1 cellular context compared by ENCODE assay signal in the genomic region with DNA sequence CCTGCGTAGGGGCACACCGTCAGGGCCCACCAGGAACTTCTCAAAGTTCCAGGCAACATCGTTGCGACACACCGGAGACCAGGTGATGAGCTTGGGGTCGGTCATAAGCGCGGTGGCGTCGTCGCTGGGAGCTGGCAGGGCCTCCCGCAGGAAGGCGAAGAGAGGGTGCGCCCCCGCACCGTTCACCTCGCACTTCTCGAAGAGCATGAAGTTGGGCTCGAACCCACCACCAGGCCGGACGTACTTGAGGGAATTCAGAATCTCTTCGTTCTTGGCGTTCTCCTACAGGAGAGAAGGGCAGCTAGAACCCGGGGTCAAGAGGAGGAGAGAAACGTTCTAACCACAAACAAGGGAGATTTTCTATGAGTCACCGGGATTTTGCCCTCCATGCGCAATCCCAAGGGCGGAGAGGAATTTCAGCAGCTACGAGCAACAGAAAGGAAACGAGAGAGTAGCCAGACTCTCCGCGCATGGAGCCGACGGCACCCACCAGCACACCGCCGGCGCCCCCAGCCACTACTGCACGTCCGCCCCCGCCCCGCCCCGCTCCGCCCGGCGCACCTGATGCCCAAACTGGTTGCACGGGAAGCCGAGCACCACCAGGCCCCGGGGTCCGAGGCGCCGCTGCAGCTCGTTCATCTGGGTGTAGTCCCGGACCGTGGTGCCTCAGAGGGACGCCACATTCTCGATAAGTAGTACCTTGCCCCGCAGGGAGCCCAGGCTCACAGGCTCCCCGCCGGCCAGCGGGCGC.
TF ChIP-seq lines count a peak whose summit lies in the region.

No MANE protein-coding gene starts in this region.

TF ChIP-seq in HepG2, 621 proteins besides CTCF, POLR2A, EP300 and RAD21 (continued from another document and continues in another):
- TF ChIP-seq, protein P1, sequence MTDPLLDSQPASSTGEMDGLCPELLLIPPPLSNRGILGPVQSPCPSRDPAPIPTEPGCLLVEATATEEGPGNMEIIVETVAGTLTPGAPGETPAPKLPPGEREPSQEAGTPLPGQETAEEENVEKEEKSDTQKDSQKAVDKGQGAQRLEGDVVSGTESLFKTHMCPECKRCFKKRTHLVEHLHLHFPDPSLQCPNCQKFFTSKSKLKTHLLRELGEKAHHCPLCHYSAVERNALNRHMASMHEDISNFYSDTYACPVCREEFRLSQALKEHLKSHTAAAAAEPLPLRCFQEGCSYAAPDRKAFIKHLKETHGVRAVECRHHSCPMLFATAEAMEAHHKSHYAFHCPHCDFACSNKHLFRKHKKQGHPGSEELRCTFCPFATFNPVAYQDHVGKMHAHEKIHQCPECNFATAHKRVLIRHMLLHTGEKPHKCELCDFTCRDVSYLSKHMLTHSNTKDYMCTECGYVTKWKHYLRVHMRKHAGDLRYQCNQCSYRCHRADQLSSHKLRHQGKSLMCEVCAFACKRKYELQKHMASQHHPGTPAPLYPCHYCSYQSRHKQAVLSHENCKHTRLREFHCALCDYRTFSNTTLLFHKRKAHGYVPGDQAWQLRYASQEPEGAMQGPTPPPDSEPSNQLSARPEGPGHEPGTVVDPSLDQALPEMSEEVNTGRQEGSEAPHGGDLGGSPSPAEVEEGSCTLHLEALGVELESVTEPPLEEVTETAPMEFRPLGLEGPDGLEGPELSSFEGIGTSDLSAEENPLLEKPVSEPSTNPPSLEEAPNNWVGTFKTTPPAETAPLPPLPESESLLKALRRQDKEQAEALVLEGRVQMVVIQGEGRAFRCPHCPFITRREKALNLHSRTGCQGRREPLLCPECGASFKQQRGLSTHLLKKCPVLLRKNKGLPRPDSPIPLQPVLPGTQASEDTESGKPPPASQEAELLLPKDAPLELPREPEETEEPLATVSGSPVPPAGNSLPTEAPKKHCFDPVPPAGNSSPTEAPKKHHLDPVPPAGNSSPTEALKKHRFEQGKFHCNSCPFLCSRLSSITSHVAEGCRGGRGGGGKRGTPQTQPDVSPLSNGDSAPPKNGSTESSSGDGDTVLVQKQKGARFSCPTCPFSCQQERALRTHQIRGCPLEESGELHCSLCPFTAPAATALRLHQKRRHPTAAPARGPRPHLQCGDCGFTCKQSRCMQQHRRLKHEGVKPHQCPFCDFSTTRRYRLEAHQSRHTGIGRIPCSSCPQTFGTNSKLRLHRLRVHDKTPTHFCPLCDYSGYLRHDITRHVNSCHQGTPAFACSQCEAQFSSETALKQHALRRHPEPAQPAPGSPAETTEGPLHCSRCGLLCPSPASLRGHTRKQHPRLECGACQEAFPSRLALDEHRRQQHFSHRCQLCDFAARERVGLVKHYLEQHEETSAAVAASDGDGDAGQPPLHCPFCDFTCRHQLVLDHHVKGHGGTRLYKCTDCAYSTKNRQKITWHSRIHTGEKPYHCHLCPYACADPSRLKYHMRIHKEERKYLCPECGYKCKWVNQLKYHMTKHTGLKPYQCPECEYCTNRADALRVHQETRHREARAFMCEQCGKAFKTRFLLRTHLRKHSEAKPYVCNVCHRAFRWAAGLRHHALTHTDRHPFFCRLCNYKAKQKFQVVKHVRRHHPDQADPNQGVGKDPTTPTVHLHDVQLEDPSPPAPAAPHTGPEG (CRISPR knock-in tag; IDR thresholded peaks at IDR 0.05): no peak
- TF ChIP-seq, protein P2, sequence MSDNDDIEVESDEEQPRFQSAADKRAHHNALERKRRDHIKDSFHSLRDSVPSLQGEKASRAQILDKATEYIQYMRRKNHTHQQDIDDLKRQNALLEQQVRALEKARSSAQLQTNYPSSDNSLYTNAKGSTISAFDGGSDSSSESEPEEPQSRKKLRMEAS (IDR thresholded peaks at IDR 0.05): peak; percentile 21; the same call in 1 of the 2 replicates
- TF ChIP-seq, protein P3, sequence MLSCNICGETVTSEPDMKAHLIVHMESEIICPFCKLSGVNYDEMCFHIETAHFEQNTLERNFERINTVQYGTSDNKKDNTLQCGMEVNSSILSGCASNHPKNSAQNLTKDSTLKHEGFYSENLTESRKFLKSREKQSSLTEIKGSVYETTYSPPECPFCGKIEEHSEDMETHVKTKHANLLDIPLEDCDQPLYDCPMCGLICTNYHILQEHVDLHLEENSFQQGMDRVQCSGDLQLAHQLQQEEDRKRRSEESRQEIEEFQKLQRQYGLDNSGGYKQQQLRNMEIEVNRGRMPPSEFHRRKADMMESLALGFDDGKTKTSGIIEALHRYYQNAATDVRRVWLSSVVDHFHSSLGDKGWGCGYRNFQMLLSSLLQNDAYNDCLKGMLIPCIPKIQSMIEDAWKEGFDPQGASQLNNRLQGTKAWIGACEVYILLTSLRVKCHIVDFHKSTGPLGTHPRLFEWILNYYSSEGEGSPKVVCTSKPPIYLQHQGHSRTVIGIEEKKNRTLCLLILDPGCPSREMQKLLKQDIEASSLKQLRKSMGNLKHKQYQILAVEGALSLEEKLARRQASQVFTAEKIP (CRISPR knock-in tag; IDR thresholded peaks at IDR 0.05; ENCODE audit: borderline replicate concordance): no peak
- TF ChIP-seq, protein P4, sequence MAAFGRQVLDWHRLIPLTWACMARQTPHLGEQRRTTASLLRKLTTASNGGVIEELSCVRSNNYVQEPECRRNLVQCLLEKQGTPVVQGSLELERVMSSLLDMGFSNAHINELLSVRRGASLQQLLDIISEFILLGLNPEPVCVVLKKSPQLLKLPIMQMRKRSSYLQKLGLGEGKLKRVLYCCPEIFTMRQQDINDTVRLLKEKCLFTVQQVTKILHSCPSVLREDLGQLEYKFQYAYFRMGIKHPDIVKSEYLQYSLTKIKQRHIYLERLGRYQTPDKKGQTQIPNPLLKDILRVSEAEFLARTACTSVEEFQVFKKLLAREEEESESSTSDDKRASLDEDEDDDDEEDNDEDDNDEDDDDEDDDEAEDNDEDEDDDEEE (CRISPR knock-in tag; IDR thresholded peaks at IDR 0.05): no peak
- no peak for TF ChIP-seq ZNF878 (CRISPR knock-in tag; IDR thresholded peaks at IDR 0.05)
- TF ChIP-seq DPF2 (CRISPR knock-in tag; IDR thresholded peaks at IDR 0.05; ENCODE audit: borderline replicate concordance, low read depth): no peak
- TF ChIP-seq, protein P5, sequence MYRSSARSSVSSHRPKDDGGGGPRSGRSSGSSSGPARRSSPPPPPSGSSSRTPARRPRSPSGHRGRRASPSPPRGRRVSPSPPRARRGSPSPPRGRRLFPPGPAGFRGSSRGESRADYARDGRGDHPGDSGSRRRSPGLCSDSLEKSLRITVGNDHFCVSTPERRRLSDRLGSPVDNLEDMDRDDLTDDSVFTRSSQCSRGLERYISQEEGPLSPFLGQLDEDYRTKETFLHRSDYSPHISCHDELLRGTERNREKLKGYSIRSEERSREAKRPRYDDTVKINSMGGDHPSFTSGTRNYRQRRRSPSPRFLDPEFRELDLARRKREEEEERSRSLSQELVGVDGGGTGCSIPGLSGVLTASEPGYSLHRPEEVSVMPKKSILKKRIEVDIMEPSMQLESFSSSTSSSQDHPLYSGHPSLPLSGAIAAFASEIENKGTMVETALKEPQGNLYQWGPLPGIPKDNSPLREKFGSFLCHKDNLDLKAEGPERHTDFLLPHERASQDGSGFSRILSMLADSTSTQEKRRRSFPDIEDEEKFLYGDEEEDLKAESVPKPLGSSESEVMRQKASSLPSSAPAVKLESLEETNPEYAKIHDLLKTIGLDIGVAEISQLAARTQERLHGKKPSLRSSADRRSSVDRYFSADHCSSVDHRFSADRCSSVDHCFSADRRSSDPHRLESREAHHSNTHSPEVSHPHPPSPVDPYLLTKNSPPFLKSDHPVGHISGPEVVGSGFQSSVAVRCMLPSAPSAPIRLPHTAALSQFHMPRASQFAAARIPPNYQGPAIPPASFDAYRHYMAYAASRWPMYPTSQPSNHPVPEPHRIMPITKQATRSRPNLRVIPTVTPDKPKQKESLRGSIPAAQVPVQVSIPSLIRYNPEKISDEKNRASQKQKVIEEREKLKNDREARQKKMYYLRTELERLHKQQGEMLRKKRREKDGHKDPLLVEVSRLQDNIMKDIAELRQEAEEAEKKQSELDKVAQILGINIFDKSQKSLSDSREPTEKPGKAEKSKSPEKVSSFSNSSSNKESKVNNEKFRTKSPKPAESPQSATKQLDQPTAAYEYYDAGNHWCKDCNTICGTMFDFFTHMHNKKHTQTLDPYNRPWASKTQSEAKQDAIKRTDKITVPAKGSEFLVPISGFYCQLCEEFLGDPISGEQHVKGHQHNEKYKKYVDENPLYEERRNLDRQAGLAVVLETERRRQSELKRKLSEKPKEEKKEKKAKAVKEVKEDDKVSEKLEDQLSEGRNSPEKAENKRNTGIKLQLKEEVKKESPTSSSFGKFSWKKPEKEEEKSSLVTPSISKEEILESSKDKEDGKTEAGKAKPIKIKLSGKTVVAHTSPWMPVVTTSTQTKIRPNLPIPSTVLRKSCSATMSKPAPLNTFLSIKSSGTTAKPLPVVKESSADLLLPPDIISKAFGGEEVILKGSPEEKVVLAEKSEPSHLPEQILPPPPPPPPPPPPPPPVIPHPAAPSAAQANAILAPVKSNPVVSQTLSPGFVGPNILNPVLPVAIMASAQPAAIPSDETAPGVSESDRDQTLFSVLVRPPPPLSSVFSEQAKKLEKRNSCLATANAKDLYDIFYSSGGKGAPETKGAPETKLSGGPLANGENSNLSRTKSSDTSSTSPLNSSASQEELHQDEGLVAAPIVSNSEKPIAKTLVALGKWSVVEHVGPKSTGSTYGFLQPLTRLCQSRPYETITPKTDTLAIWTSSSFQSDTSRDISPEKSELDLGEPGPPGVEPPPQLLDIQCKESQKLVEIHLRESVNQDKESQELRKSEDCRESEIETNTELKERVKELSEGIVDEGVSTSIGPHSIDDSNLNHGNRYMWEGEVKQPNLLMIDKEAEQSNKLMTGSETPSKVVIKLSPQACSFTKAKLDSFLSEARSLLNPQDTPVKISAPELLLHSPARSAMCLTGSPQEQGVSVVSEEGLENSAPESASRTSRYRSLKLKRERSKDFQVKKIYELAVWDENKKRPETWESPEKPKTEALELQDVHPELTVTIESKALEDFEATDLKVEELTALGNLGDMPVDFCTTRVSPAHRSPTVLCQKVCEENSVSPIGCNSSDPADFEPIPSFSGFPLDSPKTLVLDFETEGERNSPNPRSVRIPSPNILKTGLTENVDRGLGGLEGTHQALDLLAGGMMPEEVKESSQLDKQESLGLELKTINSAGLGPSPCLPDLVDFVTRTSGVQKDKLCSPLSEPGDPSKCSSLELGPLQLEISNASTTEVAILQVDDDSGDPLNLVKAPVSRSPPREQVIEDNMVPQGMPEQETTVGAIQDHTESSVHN (CRISPR knock-in tag; IDR thresholded peaks at IDR 0.05): no peak
- no peak for TF ChIP-seq ZNF598 (CRISPR knock-in tag; IDR thresholded peaks at IDR 0.05; ENCODE audit: borderline replicate concordance)
- TF ChIP-seq TP53 (CRISPR knock-in tag; conservative IDR thresholded peaks at IDR 0.05): no peak
- peak; percentile 81; the same call in 1 of the 2 replicates for TF ChIP-seq ARID2 (CRISPR knock-in tag; IDR thresholded peaks at IDR 0.05; ENCODE audit: borderline replicate concordance)
- no peak for TF ChIP-seq RCOR2 (CRISPR knock-in tag; IDR thresholded peaks at IDR 0.05)
- no peak for TF ChIP-seq JUND (CRISPR knock-in tag; IDR thresholded peaks at IDR 0.05)
- TF ChIP-seq HNRNPH1 (optimal IDR thresholded peaks at IDR 0.05; ENCODE audit: low read depth, low read length): no peak
- TF ChIP-seq ZFP41 (CRISPR knock-in tag; IDR thresholded peaks at IDR 0.05; ENCODE audit: borderline replicate concordance): no peak
- TF ChIP-seq MEIS2 (CRISPR knock-in tag; IDR thresholded peaks at IDR 0.05): no peak
- TF ChIP-seq PCBP2 (optimal IDR thresholded peaks at IDR 0.05; ENCODE audit: low read depth, low read length, poor library complexity, severe bottlenecking): no peak
- TF ChIP-seq, protein P6, sequence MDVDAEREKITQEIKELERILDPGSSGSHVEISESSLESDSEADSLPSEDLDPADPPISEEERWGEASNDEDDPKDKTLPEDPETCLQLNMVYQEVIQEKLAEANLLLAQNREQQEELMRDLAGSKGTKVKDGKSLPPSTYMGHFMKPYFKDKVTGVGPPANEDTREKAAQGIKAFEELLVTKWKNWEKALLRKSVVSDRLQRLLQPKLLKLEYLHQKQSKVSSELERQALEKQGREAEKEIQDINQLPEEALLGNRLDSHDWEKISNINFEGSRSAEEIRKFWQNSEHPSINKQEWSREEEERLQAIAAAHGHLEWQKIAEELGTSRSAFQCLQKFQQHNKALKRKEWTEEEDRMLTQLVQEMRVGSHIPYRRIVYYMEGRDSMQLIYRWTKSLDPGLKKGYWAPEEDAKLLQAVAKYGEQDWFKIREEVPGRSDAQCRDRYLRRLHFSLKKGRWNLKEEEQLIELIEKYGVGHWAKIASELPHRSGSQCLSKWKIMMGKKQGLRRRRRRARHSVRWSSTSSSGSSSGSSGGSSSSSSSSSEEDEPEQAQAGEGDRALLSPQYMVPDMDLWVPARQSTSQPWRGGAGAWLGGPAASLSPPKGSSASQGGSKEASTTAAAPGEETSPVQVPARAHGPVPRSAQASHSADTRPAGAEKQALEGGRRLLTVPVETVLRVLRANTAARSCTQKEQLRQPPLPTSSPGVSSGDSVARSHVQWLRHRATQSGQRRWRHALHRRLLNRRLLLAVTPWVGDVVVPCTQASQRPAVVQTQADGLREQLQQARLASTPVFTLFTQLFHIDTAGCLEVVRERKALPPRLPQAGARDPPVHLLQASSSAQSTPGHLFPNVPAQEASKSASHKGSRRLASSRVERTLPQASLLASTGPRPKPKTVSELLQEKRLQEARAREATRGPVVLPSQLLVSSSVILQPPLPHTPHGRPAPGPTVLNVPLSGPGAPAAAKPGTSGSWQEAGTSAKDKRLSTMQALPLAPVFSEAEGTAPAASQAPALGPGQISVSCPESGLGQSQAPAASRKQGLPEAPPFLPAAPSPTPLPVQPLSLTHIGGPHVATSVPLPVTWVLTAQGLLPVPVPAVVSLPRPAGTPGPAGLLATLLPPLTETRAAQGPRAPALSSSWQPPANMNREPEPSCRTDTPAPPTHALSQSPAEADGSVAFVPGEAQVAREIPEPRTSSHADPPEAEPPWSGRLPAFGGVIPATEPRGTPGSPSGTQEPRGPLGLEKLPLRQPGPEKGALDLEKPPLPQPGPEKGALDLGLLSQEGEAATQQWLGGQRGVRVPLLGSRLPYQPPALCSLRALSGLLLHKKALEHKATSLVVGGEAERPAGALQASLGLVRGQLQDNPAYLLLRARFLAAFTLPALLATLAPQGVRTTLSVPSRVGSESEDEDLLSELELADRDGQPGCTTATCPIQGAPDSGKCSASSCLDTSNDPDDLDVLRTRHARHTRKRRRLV (CRISPR knock-in tag; IDR thresholded peaks at IDR 0.05): 0 out of 2 replicates have a peak, but pooled peaks have one; percentile 14
- no peak for TF ChIP-seq NBN (conservative IDR thresholded peaks at IDR 0.05)
- no peak for TF ChIP-seq HNRNPUL1 (IDR thresholded peaks at IDR 0.05; ENCODE audit: low read depth, low read length)
- TF ChIP-seq, protein P7, sequence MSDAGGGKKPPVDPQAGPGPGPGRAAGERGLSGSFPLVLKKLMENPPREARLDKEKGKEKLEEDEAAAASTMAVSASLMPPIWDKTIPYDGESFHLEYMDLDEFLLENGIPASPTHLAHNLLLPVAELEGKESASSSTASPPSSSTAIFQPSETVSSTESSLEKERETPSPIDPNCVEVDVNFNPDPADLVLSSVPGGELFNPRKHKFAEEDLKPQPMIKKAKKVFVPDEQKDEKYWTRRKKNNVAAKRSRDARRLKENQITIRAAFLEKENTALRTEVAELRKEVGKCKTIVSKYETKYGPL (CRISPR knock-in tag; IDR thresholded peaks at IDR 0.05): no peak
- TF ChIP-seq, protein P8, sequence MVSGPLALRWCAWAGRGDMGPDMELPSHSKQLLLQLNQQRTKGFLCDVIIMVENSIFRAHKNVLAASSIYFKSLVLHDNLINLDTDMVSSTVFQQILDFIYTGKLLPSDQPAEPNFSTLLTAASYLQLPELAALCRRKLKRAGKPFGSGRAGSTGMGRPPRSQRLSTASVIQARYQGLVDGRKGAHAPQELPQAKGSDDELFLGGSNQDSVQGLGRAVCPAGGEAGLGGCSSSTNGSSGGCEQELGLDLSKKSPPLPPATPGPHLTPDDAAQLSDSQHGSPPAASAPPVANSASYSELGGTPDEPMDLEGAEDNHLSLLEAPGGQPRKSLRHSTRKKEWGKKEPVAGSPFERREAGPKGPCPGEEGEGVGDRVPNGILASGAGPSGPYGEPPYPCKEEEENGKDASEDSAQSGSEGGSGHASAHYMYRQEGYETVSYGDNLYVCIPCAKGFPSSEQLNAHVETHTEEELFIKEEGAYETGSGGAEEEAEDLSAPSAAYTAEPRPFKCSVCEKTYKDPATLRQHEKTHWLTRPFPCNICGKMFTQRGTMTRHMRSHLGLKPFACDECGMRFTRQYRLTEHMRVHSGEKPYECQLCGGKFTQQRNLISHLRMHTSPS (CRISPR knock-in tag; IDR thresholded peaks at IDR 0.05; ENCODE audit: low read depth): no peak
- TF ChIP-seq THYN1 (CRISPR knock-in tag; IDR thresholded peaks at IDR 0.05; ENCODE audit: borderline replicate concordance, low read depth): no peak
